In genomic region chr11:128523616-128524015, GRCh38 we compare ENCODE assay signal across 10 cellular contexts.
A peak's percentile ranks its signal among the peaks of the same experiment; 100 is the strongest.
DNase-seq lines count a peak whose midpoint lies in the region; ATAC-seq and TF ChIP-seq lines count a peak whose summit lies in the region.
"Had no signal": no experiment of that assay in that cellular context is flagged by ENCODE, and none has a peak within 500 bp of the region (broad histone marks: within the 10 kb centered on the region; RNA-seq: fewer than 3 reads in every experiment).

No MANE protein-coding gene starts in this region.

- H3K9ac ChIP-seq in mesenchymal stem cell (ENCODE audit: low read length) = peak overlapping the region; percentile 91

- H3K14ac ChIP-seq in mesenchymal stem cell (ENCODE audit: low read length in 2 of 2) = no peak overlapping the region

- TF ChIP-seq CTCF in heart left ventricle (IDR thresholded peaks at IDR 0.05) (no peak), body of pancreas (IDR thresholded peaks at IDR 0.05) (no peak), vagina (IDR thresholded peaks at IDR 0.05) (no peak)

- peak overlapping the region; percentile 46 for H4K8ac ChIP-seq in mesenchymal stem cell (ENCODE audit: low read length)

- peaks cover 4 to 70% (median 30%) of the 10 kb centered on the region in 12 donors for H3K4me1 ChIP-seq in heart left ventricle
- peaks cover 44% of the 10 kb centered on the region for H3K4me1 ChIP-seq in body of pancreas
- peaks cover 2% of the 10 kb centered on the region for H3K4me1 ChIP-seq in mesenchymal stem cell (ENCODE audit: control insufficient read depth, insufficient read depth, low read depth, low read length)
- H3K4me1 ChIP-seq in vagina = peaks cover 14% of the 10 kb centered on the region

- H3K4ac ChIP-seq in mesenchymal stem cell (ENCODE audit: low read depth in 1 of 2, low read length in 2 of 2) = peak overlapping the region in 1 of 2 experiments; percentile 76

- intact Hi-C loops in heart left ventricle (cut with DNase I) = loop anchor here in 5 of 10 donors (2.0 to 10.0 kb wide), 6 partner anchors 21 to 229 kb away; no protein-coding TSS in a partner anchor
- intact Hi-C loops in Right ventricle myocardium superior (cut with DNase I) = no loop called here
- intact Hi-C loops in body of pancreas (cut with DNase I) = no loop called here
- intact Hi-C loops in vagina (cut with DNase I) = no loop called here

- no peak overlapping the region for H2BK12ac ChIP-seq in mesenchymal stem cell (ENCODE audit: low read length in 2 of 2)

- H3K27ac ChIP-seq in heart left ventricle (peak overlapping the region; percentile 94 to 98 (median 96)), body of pancreas (peak overlapping the region; percentile 34 to 94 (median 90)), mesenchymal stem cell (ENCODE audit: low read length, poor library complexity, severe bottlenecking) (peak overlapping the region; percentile 95), vagina (peak overlapping the region; percentile 98)

- H2AK5ac ChIP-seq in mesenchymal stem cell (ENCODE audit: low read length, severe bottlenecking) = peak overlapping the region; percentile 68

- H3K18ac ChIP-seq in mesenchymal stem cell (ENCODE audit: low read depth in 1 of 2, low read length in 2 of 2) = peak overlapping the region in 1 of 2 experiments; percentile 78

- H2BK15ac ChIP-seq in mesenchymal stem cell (ENCODE audit: low read depth, poor library complexity, severe bottlenecking) = no peak overlapping the region

- H3K36me3 ChIP-seq in heart left ventricle = no peaks in the 10 kb centered on the region
- H3K36me3 ChIP-seq in body of pancreas (replicated peaks in 1 of 2; ENCODE audit: insufficient read depth in 1 of 2, low read depth in 2 of 2) = no peaks in the 10 kb centered on the region
- peaks cover 0 to 2% of the 10 kb centered on the region in 2 experiments for H3K36me3 ChIP-seq in mesenchymal stem cell (ENCODE audit: control insufficient read depth in 1 of 2, insufficient read depth in 2 of 2, low read depth in 1 of 2, low read length in 2 of 2)
- H3K36me3 ChIP-seq in vagina = no peaks in the 10 kb centered on the region

- no peak overlapping the region for H2AFZ ChIP-seq in mesenchymal stem cell (ENCODE audit: low read depth, low read length)

- peaks cover 1% of the 10 kb centered on the region for H3K79me1 ChIP-seq in mesenchymal stem cell (replicated peaks; ENCODE audit: low read length, poor library complexity, severe bottlenecking)

- DNase-seq in heart left ventricle (no peak), Right ventricle myocardium superior (no peak), body of pancreas (no peak), mesenchymal stem cell (peak; percentile 57), vagina (ENCODE audit: extremely low spot score in 2 of 2) (no peak), middle frontal gyrus (ENCODE audit: extremely low spot score, low spot score) (no peak), activated gamma-delta T cell (lab: John Stamatoyannopoulos, UW) (no peak), GM19238 (ENCODE audit: insufficient read length, low spot score) (no peak)
- DNase-seq: H7, NCI-H2029 had no signal

- H3K9me3 ChIP-seq in heart left ventricle (no peaks in the 10 kb centered on the region), body of pancreas (no peaks in the 10 kb centered on the region), mesenchymal stem cell (ENCODE audit: control insufficient read depth, low read length) (no peaks in the 10 kb centered on the region), vagina (no peaks in the 10 kb centered on the region)

- H3K4me2 ChIP-seq in mesenchymal stem cell (ENCODE audit: low read length, poor library complexity, severe bottlenecking) = no peak overlapping the region

- H3K23ac ChIP-seq in mesenchymal stem cell (ENCODE audit: low read length in 2 of 2) = no peak overlapping the region

- peak overlapping the region in 8 of 12 donors; percentile 79 to 93 (median 83) for H3K4me3 ChIP-seq in heart left ventricle
- no peak overlapping the region for H3K4me3 ChIP-seq in body of pancreas
- peak overlapping the region in 1 of 2 experiments; percentile 75 for H3K4me3 ChIP-seq in mesenchymal stem cell (ENCODE audit: insufficient read depth in 1 of 2, low read depth in 1 of 2, low read length in 2 of 2)
- no peak overlapping the region for H3K4me3 ChIP-seq in vagina

- H3K27me3 ChIP-seq in heart left ventricle = no peaks in the 10 kb centered on the region
- H3K27me3 ChIP-seq in body of pancreas = no peaks in the 10 kb centered on the region
- H3K27me3 ChIP-seq in mesenchymal stem cell (ENCODE audit: control insufficient read depth in 1 of 2, insufficient read depth in 1 of 2, low read length in 2 of 2) = no peaks in the 10 kb centered on the region
- H3K27me3 ChIP-seq in vagina = no peaks in the 10 kb centered on the region

- H2BK120ac ChIP-seq in mesenchymal stem cell (ENCODE audit: low read depth, low read length) = no peak overlapping the region

- no peak overlapping the region for H2BK5ac ChIP-seq in mesenchymal stem cell (ENCODE audit: low read depth, low read length, poor library complexity, severe bottlenecking)

- H4K91ac ChIP-seq in mesenchymal stem cell (ENCODE audit: low read length) = no peak overlapping the region

- ATAC-seq in heart left ventricle (no peak), Right ventricle myocardium superior (ENCODE audit: poor library complexity) (no peak), body of pancreas (no peak)

- 36 to 49% (median 37%) methylated on average over 2 of the region's 2 CpGs for WGBS in heart left ventricle, 4 donors
- WGBS in body of pancreas, 2 donors = 18 to 33% methylated on average over 2 of the region's 2 CpGs
- WGBS in mesenchymal stem cell = no CpG with 5 or more reads among the region's 2 CpGs

- TF ChIP-seq POLR2A in heart left ventricle (IDR thresholded peaks at IDR 0.05) (no peak), body of pancreas (IDR thresholded peaks at IDR 0.05) (no peak), vagina (IDR thresholded peaks at IDR 0.05) (no peak)

Comparison
In these comparisons a context has a peak if more than half of its experiments do, and no peak if none do; other contexts are left out.
1. H3K4me3 ChIP-seq: peak in heart left ventricle (8 of 12); none in body of pancreas (0 of 2) and vagina (0 of 2).
2. Peak in every context shown above with its lines, with median percentiles within 50 percentile points of each other: H3K27ac ChIP-seq.